In the genomic region with DNA sequence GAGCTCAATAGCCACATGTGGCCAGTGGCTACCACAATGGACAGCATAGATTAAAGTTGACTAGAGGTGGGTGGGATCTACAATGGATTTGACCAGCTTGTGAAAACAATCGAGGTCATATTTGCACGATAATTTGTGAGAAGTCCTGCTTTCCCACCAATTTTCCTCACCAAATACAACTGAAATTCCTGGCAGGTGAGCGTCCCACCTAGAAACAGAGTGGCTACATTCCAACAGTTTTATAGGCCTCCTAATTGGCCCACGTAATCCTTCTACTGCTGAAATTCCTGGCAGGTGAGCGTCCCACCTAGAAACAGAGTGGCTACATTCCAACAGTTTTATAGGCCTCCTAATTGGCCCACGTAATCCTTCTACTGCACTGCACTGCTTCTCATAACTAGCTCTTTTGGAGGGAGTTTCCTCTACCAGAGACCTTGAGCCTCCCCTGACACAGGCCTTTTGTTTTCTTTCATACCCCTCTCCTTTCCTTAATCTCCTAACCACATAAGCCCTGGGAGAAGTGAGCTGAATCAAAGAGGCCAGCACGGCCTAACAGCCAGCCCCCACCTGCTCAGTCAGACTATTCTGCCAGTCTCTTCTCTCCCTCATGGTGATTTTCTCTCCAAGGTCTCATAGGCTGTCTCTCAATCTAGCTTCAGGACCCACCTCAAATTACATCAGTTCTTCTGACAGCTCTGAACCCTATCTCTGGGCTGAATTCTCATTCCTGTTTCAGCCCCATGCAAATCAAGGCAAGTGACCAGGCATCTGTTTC, we compare ENCODE assay signal across 1 cellular context.
TF ChIP-seq lines count a peak whose summit lies in the region.

No MANE protein-coding gene starts in this region.

TF ChIP-seq in GM12878, 131 proteins besides CTCF, POLR2A, EP300 and RAD21 (continued from another document):
- TF ChIP-seq, protein P1, sequence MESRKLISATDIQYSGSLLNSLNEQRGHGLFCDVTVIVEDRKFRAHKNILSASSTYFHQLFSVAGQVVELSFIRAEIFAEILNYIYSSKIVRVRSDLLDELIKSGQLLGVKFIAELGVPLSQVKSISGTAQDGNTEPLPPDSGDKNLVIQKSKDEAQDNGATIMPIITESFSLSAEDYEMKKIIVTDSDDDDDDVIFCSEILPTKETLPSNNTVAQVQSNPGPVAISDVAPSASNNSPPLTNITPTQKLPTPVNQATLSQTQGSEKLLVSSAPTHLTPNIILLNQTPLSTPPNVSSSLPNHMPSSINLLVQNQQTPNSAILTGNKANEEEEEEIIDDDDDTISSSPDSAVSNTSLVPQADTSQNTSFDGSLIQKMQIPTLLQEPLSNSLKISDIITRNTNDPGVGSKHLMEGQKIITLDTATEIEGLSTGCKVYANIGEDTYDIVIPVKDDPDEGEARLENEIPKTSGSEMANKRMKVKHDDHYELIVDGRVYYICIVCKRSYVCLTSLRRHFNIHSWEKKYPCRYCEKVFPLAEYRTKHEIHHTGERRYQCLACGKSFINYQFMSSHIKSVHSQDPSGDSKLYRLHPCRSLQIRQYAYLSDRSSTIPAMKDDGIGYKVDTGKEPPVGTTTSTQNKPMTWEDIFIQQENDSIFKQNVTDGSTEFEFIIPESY (IDR thresholded peaks at IDR 0.05) = no peak
- TF ChIP-seq HDAC6 (IDR thresholded peaks at IDR 0.05; ENCODE audit: unreplicated experiment) (no peak), KLF5 (IDR thresholded peaks at IDR 0.05; ENCODE audit: partially characterized antibody) (no peak), POLR2AphosphoS5 (IDR thresholded peaks at IDR 0.05; ENCODE audit: low read length) (peak; percentile 59), IKZF2 (IDR thresholded peaks at IDR 0.05) (peak; percentile 36 to 47), FOS (IDR thresholded peaks at IDR 0.05; ENCODE audit: borderline replicate concordance, extremely low read depth, insufficient read length) (no peak), JUND (IDR thresholded peaks at IDR 0.05; ENCODE audit: low read depth, low read length) (no peak), MEF2A (IDR thresholded peaks at IDR 0.05; ENCODE audit: insufficient read depth, low read depth, low read length) (no peak), NFIC (IDR thresholded peaks at IDR 0.05; ENCODE audit: low read depth, low read length) (peak; percentile 37; the same call in 1 of the 2 replicates), DPF2 (IDR thresholded peaks at IDR 0.05) (no peak), TCF12 (IDR thresholded peaks at IDR 0.05; ENCODE audit: low read depth, low read length) (0 out of 2 replicates have a peak, but pooled peaks have one; percentile 41), ATF7 (IDR thresholded peaks at IDR 0.05; ENCODE audit: low read depth) (0 out of 2 replicates have a peak, but pooled peaks have one; percentile 14), CHD4 (IDR thresholded peaks at IDR 0.05) (no peak), TBL1XR1 (IDR thresholded peaks at IDR 0.05; ENCODE audit: low read depth, low read length) (no peak), ZZZ3 (IDR thresholded peaks at IDR 0.05; ENCODE audit: control insufficient read depth, insufficient read length, low read depth) (no peak), ESRRA (IDR thresholded peaks at IDR 0.05; ENCODE audit: low read length) (no peak), CBX5 (IDR thresholded peaks at IDR 0.05; ENCODE audit: low read depth) (peak; percentile 47; the same call in 1 of the 2 replicates), ZNF24 (IDR thresholded peaks at IDR 0.05) (peak; percentile 23; the same call in 1 of the 2 replicates), RUNX3 (IDR thresholded peaks at IDR 0.05; ENCODE audit: low read length) (peak; percentile 52), FOXK2 (IDR thresholded peaks at IDR 0.05) (no peak), EED (IDR thresholded peaks at IDR 0.05; ENCODE audit: low read depth) (peak; percentile 58; the same call in 1 of the 2 replicates), NBN (IDR thresholded peaks at IDR 0.05) (0 out of 2 replicates have a peak, but pooled peaks have one; percentile 24), SMAD5 (IDR thresholded peaks at IDR 0.05; ENCODE audit: low read depth) (0 out of 2 replicates have a peak, but pooled peaks have one; percentile 53), HDGF (IDR thresholded peaks at IDR 0.05) (0 out of 2 replicates have a peak, but pooled peaks have one; percentile 53), STAT1 (conservative IDR thresholded peaks at IDR 0.05) (no peak), ZSCAN29 (IDR thresholded peaks at IDR 0.05) (no peak), POU2F2 (IDR thresholded peaks at IDR 0.05; ENCODE audit: borderline replicate concordance, low read depth, low read length) (peak; percentile 70; the same call in 2 of the 3 replicates), FOXM1 (IDR thresholded peaks at IDR 0.05; ENCODE audit: low read depth, low read length) (peak; percentile 21; the same call in 1 of the 2 replicates), MXI1 (IDR thresholded peaks at IDR 0.05; ENCODE audit: low read depth, low read length) (no peak), CREM (IDR thresholded peaks at IDR 0.05; ENCODE audit: low read depth) (peak; percentile 7; the same call in 1 of the 2 replicates), BCL11A (IDR thresholded peaks at IDR 0.05; ENCODE audit: low read depth, low read length) (no peak)
- TF ChIP-seq, protein P2, sequence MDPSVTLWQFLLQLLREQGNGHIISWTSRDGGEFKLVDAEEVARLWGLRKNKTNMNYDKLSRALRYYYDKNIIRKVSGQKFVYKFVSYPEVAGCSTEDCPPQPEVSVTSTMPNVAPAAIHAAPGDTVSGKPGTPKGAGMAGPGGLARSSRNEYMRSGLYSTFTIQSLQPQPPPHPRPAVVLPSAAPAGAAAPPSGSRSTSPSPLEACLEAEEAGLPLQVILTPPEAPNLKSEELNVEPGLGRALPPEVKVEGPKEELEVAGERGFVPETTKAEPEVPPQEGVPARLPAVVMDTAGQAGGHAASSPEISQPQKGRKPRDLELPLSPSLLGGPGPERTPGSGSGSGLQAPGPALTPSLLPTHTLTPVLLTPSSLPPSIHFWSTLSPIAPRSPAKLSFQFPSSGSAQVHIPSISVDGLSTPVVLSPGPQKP (IDR thresholded peaks at IDR 0.05; ENCODE audit: low read depth, low read length) = no peak
- TF ChIP-seq, protein P3, sequence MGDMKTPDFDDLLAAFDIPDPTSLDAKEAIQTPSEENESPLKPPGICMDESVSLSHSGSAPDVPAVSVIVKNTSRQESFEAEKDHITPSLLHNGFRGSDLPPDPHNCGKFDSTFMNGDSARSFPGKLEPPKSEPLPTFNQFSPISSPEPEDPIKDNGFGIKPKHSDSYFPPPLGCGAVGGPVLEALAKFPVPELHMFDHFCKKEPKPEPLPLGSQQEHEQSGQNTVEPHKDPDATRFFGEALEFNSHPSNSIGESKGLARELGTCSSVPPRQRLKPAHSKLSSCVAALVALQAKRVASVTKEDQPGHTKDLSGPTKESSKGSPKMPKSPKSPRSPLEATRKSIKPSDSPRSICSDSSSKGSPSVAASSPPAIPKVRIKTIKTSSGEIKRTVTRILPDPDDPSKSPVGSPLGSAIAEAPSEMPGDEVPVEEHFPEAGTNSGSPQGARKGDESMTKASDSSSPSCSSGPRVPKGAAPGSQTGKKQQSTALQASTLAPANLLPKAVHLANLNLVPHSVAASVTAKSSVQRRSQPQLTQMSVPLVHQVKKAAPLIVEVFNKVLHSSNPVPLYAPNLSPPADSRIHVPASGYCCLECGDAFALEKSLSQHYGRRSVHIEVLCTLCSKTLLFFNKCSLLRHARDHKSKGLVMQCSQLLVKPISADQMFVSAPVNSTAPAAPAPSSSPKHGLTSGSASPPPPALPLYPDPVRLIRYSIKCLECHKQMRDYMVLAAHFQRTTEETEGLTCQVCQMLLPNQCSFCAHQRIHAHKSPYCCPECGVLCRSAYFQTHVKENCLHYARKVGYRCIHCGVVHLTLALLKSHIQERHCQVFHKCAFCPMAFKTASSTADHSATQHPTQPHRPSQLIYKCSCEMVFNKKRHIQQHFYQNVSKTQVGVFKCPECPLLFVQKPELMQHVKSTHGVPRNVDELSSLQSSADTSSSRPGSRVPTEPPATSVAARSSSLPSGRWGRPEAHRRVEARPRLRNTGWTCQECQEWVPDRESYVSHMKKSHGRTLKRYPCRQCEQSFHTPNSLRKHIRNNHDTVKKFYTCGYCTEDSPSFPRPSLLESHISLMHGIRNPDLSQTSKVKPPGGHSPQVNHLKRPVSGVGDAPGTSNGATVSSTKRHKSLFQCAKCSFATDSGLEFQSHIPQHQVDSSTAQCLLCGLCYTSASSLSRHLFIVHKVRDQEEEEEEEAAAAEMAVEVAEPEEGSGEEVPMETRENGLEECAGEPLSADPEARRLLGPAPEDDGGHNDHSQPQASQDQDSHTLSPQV (IDR thresholded peaks at IDR 0.05) = no peak
- TF ChIP-seq, protein P4, sequence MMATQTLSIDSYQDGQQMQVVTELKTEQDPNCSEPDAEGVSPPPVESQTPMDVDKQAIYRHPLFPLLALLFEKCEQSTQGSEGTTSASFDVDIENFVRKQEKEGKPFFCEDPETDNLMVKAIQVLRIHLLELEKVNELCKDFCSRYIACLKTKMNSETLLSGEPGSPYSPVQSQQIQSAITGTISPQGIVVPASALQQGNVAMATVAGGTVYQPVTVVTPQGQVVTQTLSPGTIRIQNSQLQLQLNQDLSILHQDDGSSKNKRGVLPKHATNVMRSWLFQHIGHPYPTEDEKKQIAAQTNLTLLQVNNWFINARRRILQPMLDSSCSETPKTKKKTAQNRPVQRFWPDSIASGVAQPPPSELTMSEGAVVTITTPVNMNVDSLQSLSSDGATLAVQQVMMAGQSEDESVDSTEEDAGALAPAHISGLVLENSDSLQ (IDR thresholded peaks at IDR 0.05) = peak; percentile 79
- TF ChIP-seq, protein P5, sequence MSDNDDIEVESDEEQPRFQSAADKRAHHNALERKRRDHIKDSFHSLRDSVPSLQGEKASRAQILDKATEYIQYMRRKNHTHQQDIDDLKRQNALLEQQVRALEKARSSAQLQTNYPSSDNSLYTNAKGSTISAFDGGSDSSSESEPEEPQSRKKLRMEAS (IDR thresholded peaks at IDR 0.05; ENCODE audit: low read depth, low read length) = no peak
- TF ChIP-seq, protein P6, sequence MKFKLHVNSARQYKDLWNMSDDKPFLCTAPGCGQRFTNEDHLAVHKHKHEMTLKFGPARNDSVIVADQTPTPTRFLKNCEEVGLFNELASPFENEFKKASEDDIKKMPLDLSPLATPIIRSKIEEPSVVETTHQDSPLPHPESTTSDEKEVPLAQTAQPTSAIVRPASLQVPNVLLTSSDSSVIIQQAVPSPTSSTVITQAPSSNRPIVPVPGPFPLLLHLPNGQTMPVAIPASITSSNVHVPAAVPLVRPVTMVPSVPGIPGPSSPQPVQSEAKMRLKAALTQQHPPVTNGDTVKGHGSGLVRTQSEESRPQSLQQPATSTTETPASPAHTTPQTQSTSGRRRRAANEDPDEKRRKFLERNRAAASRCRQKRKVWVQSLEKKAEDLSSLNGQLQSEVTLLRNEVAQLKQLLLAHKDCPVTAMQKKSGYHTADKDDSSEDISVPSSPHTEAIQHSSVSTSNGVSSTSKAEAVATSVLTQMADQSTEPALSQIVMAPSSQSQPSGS (IDR thresholded peaks at IDR 0.05; ENCODE audit: low read length) = 0 out of 2 replicates have a peak, but pooled peaks have one; percentile 27
